8 cellular contexts compared by ENCODE assay signal in genomic region chr5:96146675-96147074, GRCh38.
DNase-seq lines count a peak whose midpoint lies in the region; ATAC-seq and TF ChIP-seq lines count a peak whose summit lies in the region.

No MANE protein-coding gene starts in this region.

- no peaks in the 10 kb centered on the region for H3K9me2 ChIP-seq in PC-9 (ENCODE audit: insufficient read depth)

- H3K4me3 ChIP-seq in PC-9, result no peak overlapping the region
- no peak overlapping the region for H3K4me3 ChIP-seq in WERI-Rb-1 (ENCODE audit: low read depth, low read length)

- ATAC-seq in GM18519 (IDR thresholded peaks at IDR 0.05; ENCODE audit: low FRiP score, unreplicated experiment), result peak; percentile 73
- peak; percentile 87 for ATAC-seq in HG02759 (IDR thresholded peaks at IDR 0.05; ENCODE audit: unreplicated experiment)

- H3K27me3 ChIP-seq in PC-9 (ENCODE audit: insufficient read depth, low read depth) (no peaks in the 10 kb centered on the region), WERI-Rb-1 (ENCODE audit: insufficient read depth, low read depth, severe bottlenecking) (no peaks in the 10 kb centered on the region)

- POLR2A ChIA-PET in PC-9 (lab: Charles Lee; ENCODE audit: unreplicated experiment), result no interaction called here

- no peaks in the 10 kb centered on the region for H3K79me2 ChIP-seq in PC-9 (ENCODE audit: low read depth)

- no peaks in the 10 kb centered on the region for H4K20me1 ChIP-seq in PC-9 (ENCODE audit: insufficient read depth)

- H3K9me3 ChIP-seq in PC-9 (ENCODE audit: insufficient read depth, low read depth), result peaks cover 6% of the 10 kb centered on the region
- no peaks in the 10 kb centered on the region for H3K9me3 ChIP-seq in WERI-Rb-1 (ENCODE audit: severe bottlenecking)

- BruUV-seq in PC-9 (replicated peaks; lab: Mats Ljungman, UMichigan), result no TSS peak

- H3K36me3 ChIP-seq in PC-9 (ENCODE audit: low read depth) (no peaks in the 10 kb centered on the region), WERI-Rb-1 (no peaks in the 10 kb centered on the region)

- no peak overlapping the region for H3K27ac ChIP-seq in PC-9
- H3K27ac ChIP-seq in WERI-Rb-1, result no peak overlapping the region

- 0 out of 2 replicates have a peak overlapping the region, but pooled peaks have one; percentile 60 for H2AFZ ChIP-seq in PC-9

- CTCF ChIA-PET in PC-9 (lab: Charles Lee), result no interaction called here

- H3K4me1 ChIP-seq in PC-9 (replicated peaks; ENCODE audit: insufficient read depth), result peaks cover 47% of the 10 kb centered on the region

- DNase-seq in PC-9 (no peak), foreskin melanocyte (peak; percentile 41), HK-2 (ENCODE audit: unreplicated experiment) (no peak), WERI-Rb-1 (no peak), cerebellar cortex (ENCODE audit: low spot score) (no peak)
- no peak for DNase-seq in stimulated activated CD4-positive, alpha-beta T cell treated with anti-CD3 and anti-CD28 coated beads, Interleukin-4, amount 100 ng/mL, for 24 hours

- intact Hi-C loops in PC-9 (cut with micrococcal nuclease; ENCODE audit: unreplicated experiment), result no loop called here

- H3F3A ChIP-seq in PC-9 (ENCODE audit: insufficient read depth, low read depth), result peaks cover 14% of the 10 kb centered on the region

- H3K4me2 ChIP-seq in PC-9, result no peak overlapping the region

- TF ChIP-seq CTCF in PC-9 (conservative IDR thresholded peaks at IDR 0.05) (no peak), WERI-Rb-1 (IDR thresholded peaks at IDR 0.05; ENCODE audit: low read depth, low read length) (no peak)
